Comparison of ENCODE assay signal across 1 cellular context in genomic region chr1:41487729-41488598, GRCh38.
TF ChIP-seq lines count a peak whose summit lies in the region.

No MANE protein-coding gene starts in this region.

TF ChIP-seq in IMR-90, 13 proteins besides CTCF, POLR2A, EP300 and RAD21:
- TF ChIP-seq BHLHE40 (IDR thresholded peaks at IDR 0.05; ENCODE audit: low read depth, low read length) (no peak), MAZ (IDR thresholded peaks at IDR 0.05; ENCODE audit: borderline replicate concordance, low read depth, low read length) (no peak), RCOR1 (IDR thresholded peaks at IDR 0.05; ENCODE audit: insufficient replicate concordance, low read length) (no peak), CEBPB (IDR thresholded peaks at IDR 0.05; ENCODE audit: low read depth, low read length) (no peak), SMC3 (IDR thresholded peaks at IDR 0.05; ENCODE audit: low read depth, low read length) (no peak), FOS (IDR thresholded peaks at IDR 0.05; ENCODE audit: low read depth, low read length) (no peak), NFE2L2 (IDR thresholded peaks at IDR 0.05; ENCODE audit: low read depth, low read length) (no peak)
- TF ChIP-seq, protein P1, sequence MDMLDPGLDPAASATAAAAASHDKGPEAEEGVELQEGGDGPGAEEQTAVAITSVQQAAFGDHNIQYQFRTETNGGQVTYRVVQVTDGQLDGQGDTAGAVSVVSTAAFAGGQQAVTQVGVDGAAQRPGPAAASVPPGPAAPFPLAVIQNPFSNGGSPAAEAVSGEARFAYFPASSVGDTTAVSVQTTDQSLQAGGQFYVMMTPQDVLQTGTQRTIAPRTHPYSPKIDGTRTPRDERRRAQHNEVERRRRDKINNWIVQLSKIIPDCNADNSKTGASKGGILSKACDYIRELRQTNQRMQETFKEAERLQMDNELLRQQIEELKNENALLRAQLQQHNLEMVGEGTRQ (IDR thresholded peaks at IDR 0.05; ENCODE audit: low read depth, low read length) = no peak
